ENCODE assay signal across 14 cellular contexts in the genomic region with DNA sequence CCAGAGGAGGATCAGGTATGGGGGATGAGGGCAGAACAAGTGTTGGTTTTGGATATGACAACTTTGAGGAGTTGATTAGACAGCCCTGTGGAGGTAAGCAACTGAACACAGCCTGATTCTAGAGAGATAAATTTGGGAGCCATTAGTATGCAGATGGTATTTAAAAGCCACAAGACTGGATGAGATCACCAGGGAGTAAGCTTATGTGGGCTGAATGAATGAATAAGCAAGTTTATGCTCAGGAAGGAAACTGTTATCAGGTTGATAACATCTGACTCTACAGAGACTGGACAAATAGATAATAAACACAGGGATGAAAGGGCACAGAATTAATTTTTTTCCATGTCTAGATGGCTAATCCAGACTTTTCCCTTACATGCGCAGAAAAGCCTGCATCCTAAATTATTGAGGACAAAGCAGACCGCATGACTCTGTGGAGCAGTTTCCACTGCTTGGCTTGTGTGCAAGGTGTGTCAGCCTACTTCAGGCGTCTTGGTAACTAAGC.
A peak's percentile ranks its signal among the peaks of the same experiment; 100 is the strongest.
DNase-seq lines count a peak whose midpoint lies in the region; ATAC-seq lines count a peak whose summit lies in the region.
"Had no signal": no experiment of that assay in that cellular context is flagged by ENCODE, and none has a peak within 500 bp of the region (broad histone marks: within the 10 kb centered on the region; RNA-seq: fewer than 3 reads in every experiment).

No MANE protein-coding gene starts in this region.

- DNase-seq in DMS 273 (lab: John Stamatoyannopoulos, UW; ENCODE audit: unreplicated experiment): peak; percentile 52
- peak; percentile 55 for DNase-seq in LHCN-M2 (ENCODE audit: low read depth)
- DNase-seq in astrocyte of the hippocampus (ENCODE audit: low read depth, low spot score): peak; percentile 62
- DNase-seq in naive thymus-derived CD8-positive, alpha-beta T cell: no peak
- DNase-seq in head of caudate nucleus: no peak
- DNase-seq in aorta: no peak
- DNase-seq: activated naive CD4-positive, alpha-beta T cell treated with anti-CD3 and anti-CD28 coated beads, Interleukin-2, amount 50 U/mL, for 16 hours; DMS79 treated with DMSO at 0.1 percent for 48 hours; HCEC 1CT; NCI-H1105 treated with DMSO at 0.1 percent for 48 hours; pancreas; uterus had no signal

- H3K27ac Mint-ChIP-seq in naive thymus-derived CD8-positive, alpha-beta T cell: no peak overlapping the region

- H3K27ac ChIP-seq in aorta (ENCODE audit: low read depth in 1 of 2, low read length in 2 of 2): no peak overlapping the region
- H3K27ac ChIP-seq: pancreas, uterus had no signal

- ATAC-seq in naive thymus-derived CD8-positive, alpha-beta T cell: peak; percentile 13 to 20
- ATAC-seq in GM18909 (IDR thresholded peaks at IDR 0.05; ENCODE audit: poor library complexity, unreplicated experiment) (no peak), aorta (ENCODE audit: low FRiP score) (no peak), GM21529 (IDR thresholded peaks at IDR 0.05; ENCODE audit: unreplicated experiment) (no peak)

- H3K9me3 Mint-ChIP-seq in naive thymus-derived CD8-positive, alpha-beta T cell: no peaks in the 10 kb centered on the region

- no peaks in the 10 kb centered on the region for H3K4me1 ChIP-seq in aorta (ENCODE audit: control insufficient read depth in 1 of 2, insufficient read depth in 2 of 2, low read length in 2 of 2)
- H3K4me1 ChIP-seq: pancreas, uterus had no signal

- no peaks in the 10 kb centered on the region for H3K27me3 Mint-ChIP-seq in naive thymus-derived CD8-positive, alpha-beta T cell

- POLR2A ChIA-PET in naive thymus-derived CD8-positive, alpha-beta T cell (lab: Charles Lee): no interaction called here

- H3K36me3 Mint-ChIP-seq in naive thymus-derived CD8-positive, alpha-beta T cell: peaks cover 0 to 42% (median 20%) of the 10 kb centered on the region in 3 donors

- H3K36me3 ChIP-seq in aorta (ENCODE audit: control insufficient read depth in 1 of 2, insufficient read depth in 2 of 2, low read length in 1 of 2): no peaks in the 10 kb centered on the region
- H3K36me3 ChIP-seq: pancreas, uterus had no signal

- intact Hi-C loops in head of caudate nucleus (cut with DNase I): no loop called here
- intact Hi-C loops in aorta (cut with DNase I): loop anchor here in 1 of 2 donors (5.0 kb wide), 1 partner anchor 42 kb away; no protein-coding TSS in a partner anchor

- 71 to 94% methylated on average over 3 of the region's 3 CpGs for WGBS in aorta, 2 donors

- peaks cover 10 to 33% (median 21%) of the 10 kb centered on the region in 4 donors for H3K4me1 Mint-ChIP-seq in naive thymus-derived CD8-positive, alpha-beta T cell

- H3K4me3 Mint-ChIP-seq in naive thymus-derived CD8-positive, alpha-beta T cell: no peak overlapping the region

- no peaks in the 10 kb centered on the region for H3K9me3 ChIP-seq in aorta (ENCODE audit: control insufficient read depth, low read length)
- H3K9me3 ChIP-seq: pancreas, uterus had no signal

- no peak overlapping the region for H3K4me3 ChIP-seq in aorta (ENCODE audit: low read length in 2 of 2)
- H3K4me3 ChIP-seq: pancreas, uterus had no signal

- H3K27me3 ChIP-seq in aorta (ENCODE audit: control insufficient read depth in 1 of 2, insufficient read depth in 2 of 2, low read length in 1 of 2): no peaks in the 10 kb centered on the region
- H3K27me3 ChIP-seq: pancreas, uterus had no signal

Comparison
In these comparisons a context has a peak if more than half of its experiments do, and no peak if none do; other contexts are left out.
1. DNase-seq: peak in DMS 273 (single experiment), LHCN-M2 (single experiment) and astrocyte of the hippocampus (single experiment); none in naive thymus-derived CD8-positive, alpha-beta T cell (0 of 10), head of caudate nucleus (0 of 42) and aorta (0 of 2).
2. ATAC-seq: peak in naive thymus-derived CD8-positive, alpha-beta T cell (2 of 2); none in GM18909 (single experiment), aorta (single experiment) and GM21529 (single experiment).